In the genomic region with DNA sequence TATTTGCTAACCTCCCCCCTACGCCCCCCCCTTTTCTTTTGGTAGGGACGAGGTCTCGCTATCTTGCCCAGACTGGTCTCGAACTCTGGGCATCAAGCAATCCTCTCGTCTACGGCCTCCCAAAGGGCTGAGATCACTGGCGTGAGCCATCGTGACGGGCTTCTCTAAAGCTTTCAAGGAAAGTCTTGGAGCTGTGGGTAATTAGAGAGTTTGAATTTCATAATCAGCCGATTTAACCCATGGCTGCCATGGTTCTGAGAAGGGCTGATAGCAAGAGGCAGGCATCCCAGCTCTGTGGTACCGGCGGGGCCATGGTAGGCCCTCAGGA, we compare ENCODE assay signal across 8 cellular contexts. TPM values are rescaled to one million over a fixed set of nuclear protein-coding genes. Genes with fewer than 3 reads are reported as not detected.
DNase-seq lines count a peak whose midpoint lies in the region; ATAC-seq, FAIRE-seq and TF ChIP-seq lines count a peak whose summit lies in the region.

No MANE protein-coding gene starts in this region.

- peaks cover 14 to 28% (median 21%) of the 10 kb centered on the region in 11 experiments for H3K36me3 ChIP-seq in BLaER1 treated with 17β-estradiol and CSF1 and Interleukin-3, amounts not matched to agents 10 nM and 100 nM
- H3K36me3 ChIP-seq in MM.1S (replicated peaks; ENCODE audit: insufficient read depth, low read length): no peaks in the 10 kb centered on the region

- TF ChIP-seq POLR2A in GM12891 (IDR thresholded peaks at IDR 0.05; ENCODE audit: low read depth, low read length): no peak

- no peaks in the 10 kb centered on the region for H3K9me2 ChIP-seq in MM.1S (replicated peaks; ENCODE audit: insufficient read depth, low read length)

- peaks cover 0 to 2% (median under 1%) of the 10 kb centered on the region in 11 experiments; a peak in 8 of 22 replicates for H3K9me3 ChIP-seq in BLaER1 treated with 17β-estradiol and CSF1 and Interleukin-3, amounts not matched to agents 10 nM and 100 nM (replicated peaks in 1 of 11)
- no peaks in the 10 kb centered on the region for H3K9me3 ChIP-seq in MM.1S (replicated peaks; ENCODE audit: insufficient read depth, low read length)

- H4K20me1 ChIP-seq in BLaER1 treated with 17β-estradiol and CSF1 and Interleukin-3, amounts not matched to agents 10 nM and 100 nM: peaks cover 0 to 17% (median 3%) of the 10 kb centered on the region in 11 experiments; a peak in 8 of 22 replicates
- no peaks in the 10 kb centered on the region for H4K20me1 ChIP-seq in MM.1S (ENCODE audit: insufficient read depth, low read length)

- H3K4me2 ChIP-seq in BLaER1 treated with 17β-estradiol and CSF1 and Interleukin-3, amounts not matched to agents 10 nM and 100 nM: peak overlapping the region; percentile 87 to 99 (median 96)
- H3K4me2 ChIP-seq in MM.1S (ENCODE audit: low read depth, low read length): peak overlapping the region; percentile 89

- H3K27me3 Mint-ChIP-seq in chondrocyte (ENCODE audit: low read depth): no peaks in the 10 kb centered on the region
- H3K27me3 Mint-ChIP-seq in natural killer cell treated with Interleukin-12 subunit alpha and Interleukin-12 subunit beta and Interleukin-15 and Interleukin-18, amount 100 ng/mL, for 72 hours: no peaks in the 10 kb centered on the region

- H3K4me3 ChIP-seq in BLaER1 treated with 17β-estradiol and CSF1 and Interleukin-3, amounts not matched to agents 10 nM and 100 nM: peak overlapping the region in 5 of 10 experiments; percentile 70 to 83 (median 74); a peak in 5 of 20 replicates
- no peak overlapping the region for H3K4me3 ChIP-seq in MM.1S (ENCODE audit: low read length)

- TF ChIP-seq CTCF in MM.1S (IDR thresholded peaks at IDR 0.05; ENCODE audit: low read length) (no peak), chondrocyte (IDR thresholded peaks at IDR 0.05) (no peak)

- peak overlapping the region in 9 of 11 experiments; percentile 30 to 92 (median 76); a peak in 15 of 22 replicates for H3K27ac ChIP-seq in BLaER1 treated with 17β-estradiol and CSF1 and Interleukin-3, amounts not matched to agents 10 nM and 100 nM
- H3K27ac ChIP-seq in MM.1S (ENCODE audit: low read length): no peak overlapping the region

- peaks cover 24% of the 10 kb centered on the region for H3F3A ChIP-seq in MM.1S (ENCODE audit: insufficient read depth, low read length)

- no peak for ATAC-seq in natural killer cell treated with Interleukin-12 subunit alpha and Interleukin-12 subunit beta and Interleukin-15 and Interleukin-18, amount 100 ng/mL, for 72 hours

- peaks cover 32% of the 10 kb centered on the region for H3K4me1 Mint-ChIP-seq in chondrocyte (ENCODE audit: low read depth)
- peaks cover 24 to 26% of the 10 kb centered on the region in 2 donors for H3K4me1 Mint-ChIP-seq in natural killer cell treated with Interleukin-12 subunit alpha and Interleukin-12 subunit beta and Interleukin-15 and Interleukin-18, amount 100 ng/mL, for 72 hours (ENCODE audit: low read depth in 2 of 2)

- peaks cover 20% of the 10 kb centered on the region for H3K79me2 ChIP-seq in MM.1S (ENCODE audit: low read length)

- DNase-seq in MM.1S: no peak
- DNase-seq in chondrocyte (ENCODE audit: low spot score): no peak
- no peak for DNase-seq in natural killer cell treated with Interleukin-12 subunit alpha and Interleukin-12 subunit beta and Interleukin-15 and Interleukin-18, amount 100 ng/mL, for 72 hours (ENCODE audit: low spot score)
- DNase-seq in cerebellum (ENCODE audit: low spot score): no peak
- DNase-seq in SW 1271 (lab: John Stamatoyannopoulos, UW): no peak
- DNase-seq in iPS-NIHi7 (ENCODE audit: extremely low spot score): no peak
- no peak for DNase-seq in GM12891 (ENCODE audit: insufficient read length, low spot score)

- H3K9ac ChIP-seq in BLaER1 treated with 17β-estradiol and CSF1 and Interleukin-3, amounts not matched to agents 10 nM and 100 nM: peak overlapping the region in 5 of 11 experiments; percentile 84 to 88 (median 87); a peak in 6 of 22 replicates
- H3K9ac ChIP-seq in MM.1S (ENCODE audit: low read length): no peak overlapping the region

- H3K36me3 Mint-ChIP-seq in chondrocyte (ENCODE audit: low read depth): no peaks in the 10 kb centered on the region
- H3K36me3 Mint-ChIP-seq in natural killer cell treated with Interleukin-12 subunit alpha and Interleukin-12 subunit beta and Interleukin-15 and Interleukin-18, amount 100 ng/mL, for 72 hours: no peaks in the 10 kb centered on the region

- H3K4me3 Mint-ChIP-seq in chondrocyte (ENCODE audit: unreplicated experiment): peak overlapping the region; percentile 57
- H3K4me3 Mint-ChIP-seq in natural killer cell treated with Interleukin-12 subunit alpha and Interleukin-12 subunit beta and Interleukin-15 and Interleukin-18, amount 100 ng/mL, for 72 hours: peak overlapping the region; percentile 65

- FAIRE-seq in GM12891 (lab: Jason Lieb, UNC): no peak

- peaks cover 54 to 77% (median 63%) of the 10 kb centered on the region in 10 experiments for H3K4me1 ChIP-seq in BLaER1 treated with 17β-estradiol and CSF1 and Interleukin-3, amounts not matched to agents 10 nM and 100 nM
- H3K4me1 ChIP-seq in MM.1S (ENCODE audit: low read length): peaks cover 17% of the 10 kb centered on the region

- H2AFZ ChIP-seq in MM.1S (ENCODE audit: low read length): peak overlapping the region; percentile 87

- H3K9me3 Mint-ChIP-seq in chondrocyte (ENCODE audit: low read depth): no peaks in the 10 kb centered on the region
- H3K9me3 Mint-ChIP-seq in natural killer cell treated with Interleukin-12 subunit alpha and Interleukin-12 subunit beta and Interleukin-15 and Interleukin-18, amount 100 ng/mL, for 72 hours: no peaks in the 10 kb centered on the region

- no peaks in the 10 kb centered on the region for H3K27me3 ChIP-seq in BLaER1 treated with 17β-estradiol and CSF1 and Interleukin-3, amounts not matched to agents 10 nM and 100 nM
- no peaks in the 10 kb centered on the region for H3K27me3 ChIP-seq in MM.1S (replicated peaks; ENCODE audit: insufficient read depth, low read length)

- H3K27ac Mint-ChIP-seq in chondrocyte (ENCODE audit: unreplicated experiment): no peak overlapping the region
- peak overlapping the region; percentile 48 to 82 for H3K27ac Mint-ChIP-seq in natural killer cell treated with Interleukin-12 subunit alpha and Interleukin-12 subunit beta and Interleukin-15 and Interleukin-18, amount 100 ng/mL, for 72 hours

TF ChIP-seq in GM12891, 5 proteins besides CTCF, POLR2A, EP300 and RAD21:
- TF ChIP-seq POLR2AphosphoS5 (IDR thresholded peaks at IDR 0.05; ENCODE audit: low read depth, low read length) (no peak), PAX5 (IDR thresholded peaks at IDR 0.05; ENCODE audit: insufficient read depth, low read length, severe bottlenecking) (no peak), SPI1 (IDR thresholded peaks at IDR 0.05; ENCODE audit: low read depth, low read length) (no peak), POU2F2 (IDR thresholded peaks at IDR 0.05; ENCODE audit: low read depth, low read length) (no peak), TAF1 (IDR thresholded peaks at IDR 0.05; ENCODE audit: low read depth, low read length) (no peak)

RNA-seq across cellular contexts. Expression of a gene that starts 0.7 kb away (rescaled TPM):
- total RNA-seq in chondrocyte: 3.5 to 6.6 TPM (median 5.9 TPM) in 3 replicates
- 1 to 10 TPM; 6.5 to 6.8 TPM for total RNA-seq in natural killer cell treated with Interleukin-12 subunit alpha and Interleukin-12 subunit beta and Interleukin-15 and Interleukin-18, amount 100 ng/mL, for 72 hours
- 11.7 TPM for total RNA-seq in cerebellum
- polyA plus RNA-seq in GM12891 (2012; ENCODE audit: low read depth, missing spikeins): 9.2 TPM

RNA-seq across cellular contexts. Expression of a gene that starts 1.8 kb away (rescaled TPM):
- total RNA-seq in chondrocyte (56.6 to 68.7 TPM (median 61.7 TPM) in 3 replicates), cerebellum (9.3 TPM)
- 100 to 1,000 TPM in 1 of 2 donors, 10 to 100 TPM in 1; 61.4 to 106 TPM for total RNA-seq in natural killer cell treated with Interleukin-12 subunit alpha and Interleukin-12 subunit beta and Interleukin-15 and Interleukin-18, amount 100 ng/mL, for 72 hours
- 75.1 TPM for polyA plus RNA-seq in GM12891 (2012; ENCODE audit: low read depth, missing spikeins)

RNA-seq across cellular contexts. Expression of a gene that starts 5.5 kb away (rescaled TPM):
- total RNA-seq in chondrocyte (53.0 to 66.6 TPM (median 63.9 TPM) in 3 replicates), cerebellum (8.9 TPM)
- 10 to 100 TPM; 57.7 to 68.3 TPM for total RNA-seq in natural killer cell treated with Interleukin-12 subunit alpha and Interleukin-12 subunit beta and Interleukin-15 and Interleukin-18, amount 100 ng/mL, for 72 hours
- 75.3 TPM for polyA plus RNA-seq in GM12891 (2012; ENCODE audit: low read depth, missing spikeins)

RNA-seq across cellular contexts. Expression of a gene that starts 22.2 kb away (rescaled TPM):
- total RNA-seq in chondrocyte: 0.38 to 0.57 TPM (median 0.53 TPM) in 3 replicates
- 10 to 100 TPM in 1 of 2 donors, 1 to 10 TPM in 1; 2.0 to 34.6 TPM for total RNA-seq in natural killer cell treated with Interleukin-12 subunit alpha and Interleukin-12 subunit beta and Interleukin-15 and Interleukin-18, amount 100 ng/mL, for 72 hours
- 1.4 TPM for total RNA-seq in cerebellum
- 3.8 TPM for polyA plus RNA-seq in GM12891 (2012; ENCODE audit: low read depth, missing spikeins)

RNA-seq across cellular contexts. Expression of a gene that starts 30.8 kb away (rescaled TPM):
- total RNA-seq in chondrocyte (16.7 to 18.9 TPM (median 16.8 TPM) in 3 replicates), cerebellum (21.7 TPM)
- 1 to 10 TPM; 5.5 to 7.0 TPM for total RNA-seq in natural killer cell treated with Interleukin-12 subunit alpha and Interleukin-12 subunit beta and Interleukin-15 and Interleukin-18, amount 100 ng/mL, for 72 hours
- polyA plus RNA-seq in GM12891 (2012; ENCODE audit: low read depth, missing spikeins): 1.3 TPM
